ENCODE assay signal across 2 cellular contexts in the genomic region with DNA sequence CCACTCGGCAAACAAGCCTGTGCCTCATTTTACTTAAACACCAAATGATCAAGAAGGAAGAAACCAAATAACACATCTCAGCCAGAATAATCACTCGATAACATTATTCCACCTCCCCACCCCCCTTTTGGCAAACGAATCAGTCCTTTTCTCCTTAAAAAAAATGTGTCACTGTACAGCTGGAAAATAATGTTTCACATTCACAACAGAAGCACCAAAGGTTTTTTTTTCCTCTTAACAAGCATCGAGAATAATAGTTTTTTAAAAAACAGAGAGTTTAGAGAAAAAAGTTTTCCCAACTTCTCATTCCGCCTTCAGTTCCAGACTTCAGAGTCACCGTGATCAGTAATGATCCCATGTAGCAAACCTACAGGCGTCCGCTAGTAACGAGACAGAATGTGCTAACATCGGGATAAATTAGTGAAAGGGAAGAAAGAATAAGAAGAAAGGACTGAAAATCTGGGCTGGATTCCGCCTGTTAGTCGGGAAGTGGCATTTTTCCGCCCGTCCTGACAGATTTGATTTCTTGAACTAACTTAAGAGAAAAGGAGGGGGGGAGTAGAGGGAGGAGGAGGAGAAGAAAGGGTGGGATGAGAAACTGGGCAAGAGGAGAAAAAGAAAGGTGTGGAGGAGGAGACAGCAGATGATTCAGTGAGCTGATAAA.
TF ChIP-seq lines count a peak whose summit lies in the region.

A gene with protein sequence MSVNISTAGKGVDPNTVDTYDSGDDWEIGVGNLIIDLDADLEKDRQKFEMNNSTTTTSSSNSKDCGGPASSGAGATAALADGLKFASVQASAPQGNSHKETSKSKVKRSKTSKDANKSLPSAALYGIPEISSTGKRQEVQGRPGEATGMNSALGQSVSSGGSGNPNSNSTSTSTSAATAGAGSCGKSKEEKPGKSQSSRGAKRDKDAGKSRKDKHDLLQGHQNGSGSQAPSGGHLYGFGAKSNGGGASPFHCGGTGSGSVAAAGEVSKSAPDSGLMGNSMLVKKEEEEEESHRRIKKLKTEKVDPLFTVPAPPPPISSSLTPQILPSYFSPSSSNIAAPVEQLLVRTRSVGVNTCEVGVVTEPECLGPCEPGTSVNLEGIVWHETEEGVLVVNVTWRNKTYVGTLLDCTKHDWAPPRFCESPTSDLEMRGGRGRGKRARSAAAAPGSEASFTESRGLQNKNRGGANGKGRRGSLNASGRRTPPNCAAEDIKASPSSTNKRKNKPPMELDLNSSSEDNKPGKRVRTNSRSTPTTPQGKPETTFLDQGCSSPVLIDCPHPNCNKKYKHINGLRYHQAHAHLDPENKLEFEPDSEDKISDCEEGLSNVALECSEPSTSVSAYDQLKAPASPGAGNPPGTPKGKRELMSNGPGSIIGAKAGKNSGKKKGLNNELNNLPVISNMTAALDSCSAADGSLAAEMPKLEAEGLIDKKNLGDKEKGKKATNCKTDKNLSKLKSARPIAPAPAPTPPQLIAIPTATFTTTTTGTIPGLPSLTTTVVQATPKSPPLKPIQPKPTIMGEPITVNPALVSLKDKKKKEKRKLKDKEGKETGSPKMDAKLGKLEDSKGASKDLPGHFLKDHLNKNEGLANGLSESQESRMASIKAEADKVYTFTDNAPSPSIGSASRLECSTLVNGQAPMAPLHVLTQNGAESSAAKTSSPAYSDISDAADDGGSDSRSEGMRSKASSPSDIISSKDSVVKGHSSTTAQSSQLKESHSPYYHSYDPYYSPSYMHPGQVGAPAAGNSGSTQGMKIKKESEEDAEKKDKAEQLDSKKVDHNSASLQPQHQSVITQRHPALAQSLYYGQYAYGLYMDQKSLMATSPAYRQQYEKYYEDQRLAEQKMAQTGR (N-terminal part only) (minus strand): TSS at position 388 of the 664 bp plus-strand sequence. CDS start 1,650 bp downstream, outside the sequence.

TF ChIP-seq in A549, 52 proteins besides CTCF, POLR2A, EP300 and RAD21:
- TF ChIP-seq CBX8 (IDR thresholded peaks at IDR 0.05) = peak; percentile 94; the same call in 1 of the 2 replicates
- no peak for TF ChIP-seq HOXB5 (CRISPR knock-in tag; IDR thresholded peaks at IDR 0.05)
- TF ChIP-seq GATA3 (IDR thresholded peaks at IDR 0.05; ENCODE audit: borderline replicate concordance) = no peak
- TF ChIP-seq RCOR1 (IDR thresholded peaks at IDR 0.05; ENCODE audit: low read depth, low read length) = no peak
- no peak for TF ChIP-seq RARB (CRISPR knock-in tag; IDR thresholded peaks at IDR 0.05)
- TF ChIP-seq NR3C1 (IDR thresholded peaks at IDR 0.05) = no peak
- TF ChIP-seq TP53 (CRISPR knock-in tag; IDR thresholded peaks at IDR 0.05) = no peak
- TF ChIP-seq KDM5A (IDR thresholded peaks at IDR 0.05) = no peak
- TF ChIP-seq KDM1A (IDR thresholded peaks at IDR 0.05; ENCODE audit: low read depth) = no peak
- TF ChIP-seq JUN (IDR thresholded peaks at IDR 0.05) = no peak
- no peak for TF ChIP-seq ZC3H11A (IDR thresholded peaks at IDR 0.05)
- TF ChIP-seq, protein P1, sequence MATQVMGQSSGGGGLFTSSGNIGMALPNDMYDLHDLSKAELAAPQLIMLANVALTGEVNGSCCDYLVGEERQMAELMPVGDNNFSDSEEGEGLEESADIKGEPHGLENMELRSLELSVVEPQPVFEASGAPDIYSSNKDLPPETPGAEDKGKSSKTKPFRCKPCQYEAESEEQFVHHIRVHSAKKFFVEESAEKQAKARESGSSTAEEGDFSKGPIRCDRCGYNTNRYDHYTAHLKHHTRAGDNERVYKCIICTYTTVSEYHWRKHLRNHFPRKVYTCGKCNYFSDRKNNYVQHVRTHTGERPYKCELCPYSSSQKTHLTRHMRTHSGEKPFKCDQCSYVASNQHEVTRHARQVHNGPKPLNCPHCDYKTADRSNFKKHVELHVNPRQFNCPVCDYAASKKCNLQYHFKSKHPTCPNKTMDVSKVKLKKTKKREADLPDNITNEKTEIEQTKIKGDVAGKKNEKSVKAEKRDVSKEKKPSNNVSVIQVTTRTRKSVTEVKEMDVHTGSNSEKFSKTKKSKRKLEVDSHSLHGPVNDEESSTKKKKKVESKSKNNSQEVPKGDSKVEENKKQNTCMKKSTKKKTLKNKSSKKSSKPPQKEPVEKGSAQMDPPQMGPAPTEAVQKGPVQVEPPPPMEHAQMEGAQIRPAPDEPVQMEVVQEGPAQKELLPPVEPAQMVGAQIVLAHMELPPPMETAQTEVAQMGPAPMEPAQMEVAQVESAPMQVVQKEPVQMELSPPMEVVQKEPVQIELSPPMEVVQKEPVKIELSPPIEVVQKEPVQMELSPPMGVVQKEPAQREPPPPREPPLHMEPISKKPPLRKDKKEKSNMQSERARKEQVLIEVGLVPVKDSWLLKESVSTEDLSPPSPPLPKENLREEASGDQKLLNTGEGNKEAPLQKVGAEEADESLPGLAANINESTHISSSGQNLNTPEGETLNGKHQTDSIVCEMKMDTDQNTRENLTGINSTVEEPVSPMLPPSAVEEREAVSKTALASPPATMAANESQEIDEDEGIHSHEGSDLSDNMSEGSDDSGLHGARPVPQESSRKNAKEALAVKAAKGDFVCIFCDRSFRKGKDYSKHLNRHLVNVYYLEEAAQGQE (IDR thresholded peaks at IDR 0.05) = no peak
- TF ChIP-seq RNF2 (IDR thresholded peaks at IDR 0.05; ENCODE audit: borderline replicate concordance, low read depth) = peak; percentile 87; the same call in 1 of the 2 replicates
- TF ChIP-seq, protein P2, sequence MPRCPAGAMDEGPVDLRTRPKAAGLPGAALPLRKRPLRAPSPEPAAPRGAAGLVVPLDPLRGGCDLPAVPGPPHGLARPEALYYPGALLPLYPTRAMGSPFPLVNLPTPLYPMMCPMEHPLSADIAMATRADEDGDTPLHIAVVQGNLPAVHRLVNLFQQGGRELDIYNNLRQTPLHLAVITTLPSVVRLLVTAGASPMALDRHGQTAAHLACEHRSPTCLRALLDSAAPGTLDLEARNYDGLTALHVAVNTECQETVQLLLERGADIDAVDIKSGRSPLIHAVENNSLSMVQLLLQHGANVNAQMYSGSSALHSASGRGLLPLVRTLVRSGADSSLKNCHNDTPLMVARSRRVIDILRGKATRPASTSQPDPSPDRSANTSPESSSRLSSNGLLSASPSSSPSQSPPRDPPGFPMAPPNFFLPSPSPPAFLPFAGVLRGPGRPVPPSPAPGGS (IDR thresholded peaks at IDR 0.05) = no peak
- TF ChIP-seq MAFK (IDR thresholded peaks at IDR 0.05; ENCODE audit: partially characterized antibody) = peak; percentile 17
- no peak for TF ChIP-seq BHLHE40 (IDR thresholded peaks at IDR 0.05; ENCODE audit: low read depth, low read length)
TF ChIP-seq in A549: peak in this region for 3.

TF ChIP-seq in GM23338, 12 proteins besides CTCF, POLR2A, EP300 and RAD21:
- TF ChIP-seq JUNB (IDR thresholded peaks at IDR 0.05; ENCODE audit: unreplicated experiment) = no peak
- TF ChIP-seq CREB1 (CRISPR knock-in tag; IDR thresholded peaks at IDR 0.05; ENCODE audit: low read depth) = no peak
- TF ChIP-seq ZNF331 (CRISPR knock-in tag; IDR thresholded peaks at IDR 0.05; ENCODE audit: low read depth) = no peak
- TF ChIP-seq POLR2AphosphoS5 (IDR thresholded peaks at IDR 0.05; ENCODE audit: low read depth) = no peak
- no peak for TF ChIP-seq STAT1 (IDR thresholded peaks at IDR 0.05; ENCODE audit: unreplicated experiment)
- TF ChIP-seq ZNF114 (CRISPR knock-in tag; IDR thresholded peaks at IDR 0.05) = no peak
- TF ChIP-seq, protein P3, sequence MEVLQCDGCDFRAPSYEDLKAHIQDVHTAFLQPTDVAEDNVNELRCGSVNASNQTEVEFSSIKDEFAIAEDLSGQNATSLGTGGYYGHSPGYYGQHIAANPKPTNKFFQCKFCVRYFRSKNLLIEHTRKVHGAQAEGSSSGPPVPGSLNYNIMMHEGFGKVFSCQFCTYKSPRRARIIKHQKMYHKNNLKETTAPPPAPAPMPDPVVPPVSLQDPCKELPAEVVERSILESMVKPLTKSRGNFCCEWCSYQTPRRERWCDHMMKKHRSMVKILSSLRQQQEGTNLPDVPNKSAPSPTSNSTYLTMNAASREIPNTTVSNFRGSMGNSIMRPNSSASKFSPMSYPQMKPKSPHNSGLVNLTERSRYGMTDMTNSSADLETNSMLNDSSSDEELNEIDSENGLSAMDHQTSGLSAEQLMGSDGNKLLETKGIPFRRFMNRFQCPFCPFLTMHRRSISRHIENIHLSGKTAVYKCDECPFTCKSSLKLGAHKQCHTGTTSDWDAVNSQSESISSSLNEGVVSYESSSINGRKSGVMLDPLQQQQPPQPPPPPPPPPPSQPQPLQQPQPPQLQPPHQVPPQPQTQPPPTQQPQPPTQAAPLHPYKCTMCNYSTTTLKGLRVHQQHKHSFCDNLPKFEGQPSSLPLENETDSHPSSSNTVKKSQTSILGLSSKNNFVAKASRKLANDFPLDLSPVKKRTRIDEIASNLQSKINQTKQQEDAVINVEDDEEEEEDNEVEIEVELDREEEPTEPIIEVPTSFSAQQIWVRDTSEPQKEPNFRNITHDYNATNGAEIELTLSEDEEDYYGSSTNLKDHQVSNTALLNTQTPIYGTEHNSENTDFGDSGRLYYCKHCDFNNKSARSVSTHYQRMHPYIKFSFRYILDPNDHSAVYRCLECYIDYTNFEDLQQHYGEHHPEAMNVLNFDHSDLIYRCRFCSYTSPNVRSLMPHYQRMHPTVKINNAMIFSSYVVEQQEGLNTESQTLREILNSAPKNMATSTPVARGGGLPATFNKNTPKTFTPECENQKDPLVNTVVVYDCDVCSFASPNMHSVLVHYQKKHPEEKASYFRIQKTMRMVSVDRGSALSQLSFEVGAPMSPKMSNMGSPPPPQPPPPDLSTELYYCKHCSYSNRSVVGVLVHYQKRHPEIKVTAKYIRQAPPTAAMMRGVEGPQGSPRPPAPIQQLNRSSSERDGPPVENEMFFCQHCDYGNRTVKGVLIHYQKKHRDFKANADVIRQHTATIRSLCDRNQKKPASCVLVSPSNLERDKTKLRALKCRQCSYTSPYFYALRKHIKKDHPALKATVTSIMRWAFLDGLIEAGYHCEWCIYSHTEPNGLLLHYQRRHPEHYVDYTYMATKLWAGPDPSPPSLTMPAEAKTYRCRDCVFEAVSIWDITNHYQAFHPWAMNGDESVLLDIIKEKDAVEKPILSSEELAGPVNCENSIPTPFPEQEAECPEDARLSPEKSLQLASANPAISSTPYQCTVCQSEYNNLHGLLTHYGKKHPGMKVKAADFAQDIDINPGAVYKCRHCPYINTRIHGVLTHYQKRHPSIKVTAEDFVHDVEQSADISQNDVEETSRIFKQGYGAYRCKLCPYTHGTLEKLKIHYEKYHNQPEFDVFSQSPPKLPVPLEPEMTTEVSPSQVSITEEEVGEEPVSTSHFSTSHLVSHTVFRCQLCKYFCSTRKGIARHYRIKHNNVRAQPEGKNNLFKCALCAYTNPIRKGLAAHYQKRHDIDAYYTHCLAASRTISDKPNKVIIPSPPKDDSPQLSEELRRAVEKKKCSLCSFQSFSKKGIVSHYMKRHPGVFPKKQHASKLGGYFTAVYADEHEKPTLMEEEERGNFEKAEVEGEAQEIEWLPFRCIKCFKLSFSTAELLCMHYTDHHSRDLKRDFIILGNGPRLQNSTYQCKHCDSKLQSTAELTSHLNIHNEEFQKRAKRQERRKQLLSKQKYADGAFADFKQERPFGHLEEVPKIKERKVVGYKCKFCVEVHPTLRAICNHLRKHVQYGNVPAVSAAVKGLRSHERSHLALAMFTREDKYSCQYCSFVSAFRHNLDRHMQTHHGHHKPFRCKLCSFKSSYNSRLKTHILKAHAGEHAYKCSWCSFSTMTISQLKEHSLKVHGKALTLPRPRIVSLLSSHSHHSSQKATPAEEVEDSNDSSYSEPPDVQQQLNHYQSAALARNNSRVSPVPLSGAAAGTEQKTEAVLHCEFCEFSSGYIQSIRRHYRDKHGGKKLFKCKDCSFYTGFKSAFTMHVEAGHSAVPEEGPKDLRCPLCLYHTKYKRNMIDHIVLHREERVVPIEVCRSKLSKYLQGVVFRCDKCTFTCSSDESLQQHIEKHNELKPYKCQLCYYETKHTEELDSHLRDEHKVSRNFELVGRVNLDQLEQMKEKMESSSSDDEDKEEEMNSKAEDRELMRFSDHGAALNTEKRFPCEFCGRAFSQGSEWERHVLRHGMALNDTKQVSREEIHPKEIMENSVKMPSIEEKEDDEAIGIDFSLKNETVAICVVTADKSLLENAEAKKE (CRISPR knock-in tag; IDR thresholded peaks at IDR 0.05) = no peak
- TF ChIP-seq EZH2phosphoT487 (IDR thresholded peaks at IDR 0.05; ENCODE audit: unreplicated experiment) = no peak
- TF ChIP-seq, protein P1 (IDR thresholded peaks at IDR 0.05; ENCODE audit: unreplicated experiment) = no peak
